ENCODE assay signal across 1 cellular context in the genomic region with DNA sequence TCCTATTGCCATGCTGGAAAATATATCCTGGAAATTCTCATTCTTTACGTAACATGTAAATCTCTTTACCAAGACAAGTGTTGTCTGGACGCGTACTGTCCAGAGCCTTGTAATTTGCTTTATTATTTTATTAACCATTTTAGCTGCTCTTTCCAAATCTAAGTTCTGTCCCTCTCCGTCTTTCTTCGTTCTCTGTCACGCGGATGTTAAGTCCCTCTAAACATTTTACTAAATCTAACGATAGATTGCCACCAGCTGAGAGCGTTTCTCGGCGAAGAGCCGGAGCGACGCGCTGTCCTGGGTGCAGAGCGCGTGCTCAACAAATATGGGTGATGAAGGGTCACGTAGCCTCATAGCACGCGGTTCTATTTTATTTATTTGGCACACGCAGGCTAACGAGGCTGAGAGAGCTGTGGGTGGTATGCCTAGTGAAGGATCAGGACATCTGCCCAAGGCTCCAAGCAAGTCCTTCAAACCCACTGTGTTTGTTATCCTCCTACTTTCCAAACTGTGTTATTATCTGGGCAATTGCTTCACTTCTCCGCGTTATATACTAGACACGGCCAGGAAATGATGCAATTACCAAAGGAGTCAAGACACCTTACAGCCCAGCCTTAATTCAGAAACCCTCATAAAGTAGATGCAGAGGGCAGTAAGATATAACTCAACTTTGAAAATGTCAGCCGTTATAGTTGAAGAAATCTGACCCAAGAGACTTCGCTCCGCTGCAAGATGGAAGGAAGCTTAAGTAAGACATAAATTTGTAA.
TF ChIP-seq lines count a peak whose summit lies in the region.

No MANE protein-coding gene starts in this region.

TF ChIP-seq in GM12878, 131 proteins besides CTCF, POLR2A, EP300 and RAD21 (continued from another document and continues in another):
- TF ChIP-seq, protein P1, sequence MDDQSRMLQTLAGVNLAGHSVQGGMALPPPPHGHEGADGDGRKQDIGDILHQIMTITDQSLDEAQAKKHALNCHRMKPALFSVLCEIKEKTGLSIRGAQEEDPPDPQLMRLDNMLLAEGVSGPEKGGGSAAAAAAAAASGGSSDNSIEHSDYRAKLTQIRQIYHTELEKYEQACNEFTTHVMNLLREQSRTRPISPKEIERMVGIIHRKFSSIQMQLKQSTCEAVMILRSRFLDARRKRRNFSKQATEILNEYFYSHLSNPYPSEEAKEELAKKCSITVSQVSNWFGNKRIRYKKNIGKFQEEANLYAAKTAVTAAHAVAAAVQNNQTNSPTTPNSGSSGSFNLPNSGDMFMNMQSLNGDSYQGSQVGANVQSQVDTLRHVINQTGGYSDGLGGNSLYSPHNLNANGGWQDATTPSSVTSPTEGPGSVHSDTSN (IDR thresholded peaks at IDR 0.05; ENCODE audit: insufficient replicate concordance, low read depth, low read length), result peak; percentile 1
- TF ChIP-seq ZNF622 (IDR thresholded peaks at IDR 0.05), result no peak
- no peak for TF ChIP-seq TARDBP (IDR thresholded peaks at IDR 0.05; ENCODE audit: borderline replicate concordance)
- TF ChIP-seq MEF2A (IDR thresholded peaks at IDR 0.05; ENCODE audit: insufficient read depth, low read depth, low read length), result no peak
- peak; percentile 59; the same call in 1 of the 2 replicates for TF ChIP-seq GABPA (IDR thresholded peaks at IDR 0.05; ENCODE audit: low read depth)
- no peak for TF ChIP-seq CHD2 (IDR thresholded peaks at IDR 0.05; ENCODE audit: borderline replicate concordance, low read depth, low read length)
- no peak for TF ChIP-seq MTA2 (IDR thresholded peaks at IDR 0.05; ENCODE audit: low read depth)
- no peak for TF ChIP-seq RELA (IDR thresholded peaks at IDR 0.05; ENCODE audit: borderline replicate concordance, partially characterized antibody)
- no peak for TF ChIP-seq ZNF24 (IDR thresholded peaks at IDR 0.05)
- TF ChIP-seq, protein P2, sequence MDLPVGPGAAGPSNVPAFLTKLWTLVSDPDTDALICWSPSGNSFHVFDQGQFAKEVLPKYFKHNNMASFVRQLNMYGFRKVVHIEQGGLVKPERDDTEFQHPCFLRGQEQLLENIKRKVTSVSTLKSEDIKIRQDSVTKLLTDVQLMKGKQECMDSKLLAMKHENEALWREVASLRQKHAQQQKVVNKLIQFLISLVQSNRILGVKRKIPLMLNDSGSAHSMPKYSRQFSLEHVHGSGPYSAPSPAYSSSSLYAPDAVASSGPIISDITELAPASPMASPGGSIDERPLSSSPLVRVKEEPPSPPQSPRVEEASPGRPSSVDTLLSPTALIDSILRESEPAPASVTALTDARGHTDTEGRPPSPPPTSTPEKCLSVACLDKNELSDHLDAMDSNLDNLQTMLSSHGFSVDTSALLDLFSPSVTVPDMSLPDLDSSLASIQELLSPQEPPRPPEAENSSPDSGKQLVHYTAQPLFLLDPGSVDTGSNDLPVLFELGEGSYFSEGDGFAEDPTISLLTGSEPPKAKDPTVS (IDR thresholded peaks at IDR 0.05; ENCODE audit: low read depth, low read length), result no peak
- TF ChIP-seq FOXM1 (IDR thresholded peaks at IDR 0.05; ENCODE audit: low read depth, low read length), result peak; percentile 57; the same call in 1 of the 2 replicates
- no peak for TF ChIP-seq TCF12 (IDR thresholded peaks at IDR 0.05; ENCODE audit: low read depth, low read length)
- 0 out of 2 replicates have a peak, but pooled peaks have one; percentile 40 for TF ChIP-seq MTA3 (IDR thresholded peaks at IDR 0.05; ENCODE audit: borderline replicate concordance, low read length)
- TF ChIP-seq, protein P3, sequence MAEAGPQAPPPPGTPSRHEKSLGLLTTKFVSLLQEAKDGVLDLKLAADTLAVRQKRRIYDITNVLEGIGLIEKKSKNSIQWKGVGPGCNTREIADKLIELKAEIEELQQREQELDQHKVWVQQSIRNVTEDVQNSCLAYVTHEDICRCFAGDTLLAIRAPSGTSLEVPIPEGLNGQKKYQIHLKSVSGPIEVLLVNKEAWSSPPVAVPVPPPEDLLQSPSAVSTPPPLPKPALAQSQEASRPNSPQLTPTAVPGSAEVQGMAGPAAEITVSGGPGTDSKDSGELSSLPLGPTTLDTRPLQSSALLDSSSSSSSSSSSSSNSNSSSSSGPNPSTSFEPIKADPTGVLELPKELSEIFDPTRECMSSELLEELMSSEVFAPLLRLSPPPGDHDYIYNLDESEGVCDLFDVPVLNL (IDR thresholded peaks at IDR 0.05; ENCODE audit: low read depth, low read length), result no peak
- no peak for TF ChIP-seq SREBF2 (IDR thresholded peaks at IDR 0.05; ENCODE audit: low read length)
- no peak for TF ChIP-seq MEF2B (IDR thresholded peaks at IDR 0.05; ENCODE audit: partially characterized antibody, poor library complexity, severe bottlenecking)
- no peak for TF ChIP-seq NR2C1 (IDR thresholded peaks at IDR 0.05)
- TF ChIP-seq RBBP5 (conservative IDR thresholded peaks at IDR 0.05), result peak; percentile 94; the same call in 1 of the 2 replicates
- TF ChIP-seq, protein P4, sequence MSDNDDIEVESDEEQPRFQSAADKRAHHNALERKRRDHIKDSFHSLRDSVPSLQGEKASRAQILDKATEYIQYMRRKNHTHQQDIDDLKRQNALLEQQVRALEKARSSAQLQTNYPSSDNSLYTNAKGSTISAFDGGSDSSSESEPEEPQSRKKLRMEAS (IDR thresholded peaks at IDR 0.05; ENCODE audit: low read depth, low read length), result peak; percentile 77
- TF ChIP-seq JUNB (IDR thresholded peaks at IDR 0.05), result no peak; the same call in 1 of the 2 replicates
- TF ChIP-seq MYC (IDR thresholded peaks at IDR 0.05; ENCODE audit: insufficient read depth, insufficient read length, insufficient replicate concordance, low read length, severe bottlenecking), result peak; percentile 91
- TF ChIP-seq, protein P5, sequence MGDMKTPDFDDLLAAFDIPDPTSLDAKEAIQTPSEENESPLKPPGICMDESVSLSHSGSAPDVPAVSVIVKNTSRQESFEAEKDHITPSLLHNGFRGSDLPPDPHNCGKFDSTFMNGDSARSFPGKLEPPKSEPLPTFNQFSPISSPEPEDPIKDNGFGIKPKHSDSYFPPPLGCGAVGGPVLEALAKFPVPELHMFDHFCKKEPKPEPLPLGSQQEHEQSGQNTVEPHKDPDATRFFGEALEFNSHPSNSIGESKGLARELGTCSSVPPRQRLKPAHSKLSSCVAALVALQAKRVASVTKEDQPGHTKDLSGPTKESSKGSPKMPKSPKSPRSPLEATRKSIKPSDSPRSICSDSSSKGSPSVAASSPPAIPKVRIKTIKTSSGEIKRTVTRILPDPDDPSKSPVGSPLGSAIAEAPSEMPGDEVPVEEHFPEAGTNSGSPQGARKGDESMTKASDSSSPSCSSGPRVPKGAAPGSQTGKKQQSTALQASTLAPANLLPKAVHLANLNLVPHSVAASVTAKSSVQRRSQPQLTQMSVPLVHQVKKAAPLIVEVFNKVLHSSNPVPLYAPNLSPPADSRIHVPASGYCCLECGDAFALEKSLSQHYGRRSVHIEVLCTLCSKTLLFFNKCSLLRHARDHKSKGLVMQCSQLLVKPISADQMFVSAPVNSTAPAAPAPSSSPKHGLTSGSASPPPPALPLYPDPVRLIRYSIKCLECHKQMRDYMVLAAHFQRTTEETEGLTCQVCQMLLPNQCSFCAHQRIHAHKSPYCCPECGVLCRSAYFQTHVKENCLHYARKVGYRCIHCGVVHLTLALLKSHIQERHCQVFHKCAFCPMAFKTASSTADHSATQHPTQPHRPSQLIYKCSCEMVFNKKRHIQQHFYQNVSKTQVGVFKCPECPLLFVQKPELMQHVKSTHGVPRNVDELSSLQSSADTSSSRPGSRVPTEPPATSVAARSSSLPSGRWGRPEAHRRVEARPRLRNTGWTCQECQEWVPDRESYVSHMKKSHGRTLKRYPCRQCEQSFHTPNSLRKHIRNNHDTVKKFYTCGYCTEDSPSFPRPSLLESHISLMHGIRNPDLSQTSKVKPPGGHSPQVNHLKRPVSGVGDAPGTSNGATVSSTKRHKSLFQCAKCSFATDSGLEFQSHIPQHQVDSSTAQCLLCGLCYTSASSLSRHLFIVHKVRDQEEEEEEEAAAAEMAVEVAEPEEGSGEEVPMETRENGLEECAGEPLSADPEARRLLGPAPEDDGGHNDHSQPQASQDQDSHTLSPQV (IDR thresholded peaks at IDR 0.05), result no peak
- TF ChIP-seq YY1 (IDR thresholded peaks at IDR 0.05; ENCODE audit: low read depth, low read length), result peak; percentile 47; the same call in 1 of the 2 replicates
- peak; percentile 22; the same call in 1 of the 2 replicates for TF ChIP-seq NRF1 (conservative IDR thresholded peaks at IDR 0.05; ENCODE audit: low read depth, low read length)
- TF ChIP-seq ZNF217 (IDR thresholded peaks at IDR 0.05), result no peak
- TF ChIP-seq, protein P6, sequence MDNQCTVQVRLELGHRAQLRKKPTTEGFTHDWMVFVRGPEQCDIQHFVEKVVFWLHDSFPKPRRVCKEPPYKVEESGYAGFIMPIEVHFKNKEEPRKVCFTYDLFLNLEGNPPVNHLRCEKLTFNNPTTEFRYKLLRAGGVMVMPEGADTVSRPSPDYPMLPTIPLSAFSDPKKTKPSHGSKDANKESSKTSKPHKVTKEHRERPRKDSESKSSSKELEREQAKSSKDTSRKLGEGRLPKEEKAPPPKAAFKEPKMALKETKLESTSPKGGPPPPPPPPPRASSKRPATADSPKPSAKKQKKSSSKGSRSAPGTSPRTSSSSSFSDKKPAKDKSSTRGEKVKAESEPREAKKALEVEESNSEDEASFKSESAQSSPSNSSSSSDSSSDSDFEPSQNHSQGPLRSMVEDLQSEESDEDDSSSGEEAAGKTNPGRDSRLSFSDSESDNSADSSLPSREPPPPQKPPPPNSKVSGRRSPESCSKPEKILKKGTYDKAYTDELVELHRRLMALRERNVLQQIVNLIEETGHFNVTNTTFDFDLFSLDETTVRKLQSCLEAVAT (IDR thresholded peaks at IDR 0.05), result no peak
- TF ChIP-seq NFXL1 (IDR thresholded peaks at IDR 0.05; ENCODE audit: borderline replicate concordance), result no peak
- TF ChIP-seq TCF7 (IDR thresholded peaks at IDR 0.05; ENCODE audit: borderline replicate concordance), result peak; percentile 34; the same call in 1 of the 2 replicates
- no peak for TF ChIP-seq ZZZ3 (IDR thresholded peaks at IDR 0.05; ENCODE audit: control insufficient read depth, insufficient read length, low read depth)
- no peak for TF ChIP-seq CBX3 (IDR thresholded peaks at IDR 0.05; ENCODE audit: borderline replicate concordance, low read depth)
- no peak for TF ChIP-seq TBL1XR1 (IDR thresholded peaks at IDR 0.05; ENCODE audit: low read depth, low read length)
- TF ChIP-seq, protein P7, sequence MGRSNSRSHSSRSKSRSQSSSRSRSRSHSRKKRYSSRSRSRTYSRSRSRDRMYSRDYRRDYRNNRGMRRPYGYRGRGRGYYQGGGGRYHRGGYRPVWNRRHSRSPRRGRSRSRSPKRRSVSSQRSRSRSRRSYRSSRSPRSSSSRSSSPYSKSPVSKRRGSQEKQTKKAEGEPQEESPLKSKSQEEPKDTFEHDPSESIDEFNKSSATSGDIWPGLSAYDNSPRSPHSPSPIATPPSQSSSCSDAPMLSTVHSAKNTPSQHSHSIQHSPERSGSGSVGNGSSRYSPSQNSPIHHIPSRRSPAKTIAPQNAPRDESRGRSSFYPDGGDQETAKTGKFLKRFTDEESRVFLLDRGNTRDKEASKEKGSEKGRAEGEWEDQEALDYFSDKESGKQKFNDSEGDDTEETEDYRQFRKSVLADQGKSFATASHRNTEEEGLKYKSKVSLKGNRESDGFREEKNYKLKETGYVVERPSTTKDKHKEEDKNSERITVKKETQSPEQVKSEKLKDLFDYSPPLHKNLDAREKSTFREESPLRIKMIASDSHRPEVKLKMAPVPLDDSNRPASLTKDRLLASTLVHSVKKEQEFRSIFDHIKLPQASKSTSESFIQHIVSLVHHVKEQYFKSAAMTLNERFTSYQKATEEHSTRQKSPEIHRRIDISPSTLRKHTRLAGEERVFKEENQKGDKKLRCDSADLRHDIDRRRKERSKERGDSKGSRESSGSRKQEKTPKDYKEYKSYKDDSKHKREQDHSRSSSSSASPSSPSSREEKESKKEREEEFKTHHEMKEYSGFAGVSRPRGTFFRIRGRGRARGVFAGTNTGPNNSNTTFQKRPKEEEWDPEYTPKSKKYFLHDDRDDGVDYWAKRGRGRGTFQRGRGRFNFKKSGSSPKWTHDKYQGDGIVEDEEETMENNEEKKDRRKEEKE (IDR thresholded peaks at IDR 0.05), result no peak
- 0 out of 2 replicates have a peak, but pooled peaks have one; percentile 8 for TF ChIP-seq RAD51 (IDR thresholded peaks at IDR 0.05)
- TF ChIP-seq, protein P8, sequence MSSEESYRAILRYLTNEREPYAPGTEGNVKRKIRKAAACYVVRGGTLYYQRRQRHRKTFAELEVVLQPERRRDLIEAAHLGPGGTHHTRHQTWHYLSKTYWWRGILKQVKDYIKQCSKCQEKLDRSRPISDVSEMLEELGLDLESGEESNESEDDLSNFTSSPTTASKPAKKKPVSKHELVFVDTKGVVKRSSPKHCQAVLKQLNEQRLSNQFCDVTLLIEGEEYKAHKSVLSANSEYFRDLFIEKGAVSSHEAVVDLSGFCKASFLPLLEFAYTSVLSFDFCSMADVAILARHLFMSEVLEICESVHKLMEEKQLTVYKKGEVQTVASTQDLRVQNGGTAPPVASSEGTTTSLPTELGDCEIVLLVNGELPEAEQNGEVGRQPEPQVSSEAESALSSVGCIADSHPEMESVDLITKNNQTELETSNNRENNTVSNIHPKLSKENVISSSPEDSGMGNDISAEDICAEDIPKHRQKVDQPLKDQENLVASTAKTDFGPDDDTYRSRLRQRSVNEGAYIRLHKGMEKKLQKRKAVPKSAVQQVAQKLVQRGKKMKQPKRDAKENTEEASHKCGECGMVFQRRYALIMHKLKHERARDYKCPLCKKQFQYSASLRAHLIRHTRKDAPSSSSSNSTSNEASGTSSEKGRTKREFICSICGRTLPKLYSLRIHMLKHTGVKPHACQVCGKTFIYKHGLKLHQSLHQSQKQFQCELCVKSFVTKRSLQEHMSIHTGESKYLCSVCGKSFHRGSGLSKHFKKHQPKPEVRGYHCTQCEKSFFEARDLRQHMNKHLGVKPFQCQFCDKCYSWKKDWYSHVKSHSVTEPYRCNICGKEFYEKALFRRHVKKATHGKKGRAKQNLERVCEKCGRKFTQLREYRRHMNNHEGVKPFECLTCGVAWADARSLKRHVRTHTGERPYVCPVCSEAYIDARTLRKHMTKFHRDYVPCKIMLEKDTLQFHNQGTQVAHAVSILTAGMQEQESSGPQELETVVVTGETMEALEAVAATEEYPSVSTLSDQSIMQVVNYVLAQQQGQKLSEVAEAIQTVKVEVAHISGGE (CRISPR knock-in tag; IDR thresholded peaks at IDR 0.05), result no peak
- no peak for TF ChIP-seq CHD1 (IDR thresholded peaks at IDR 0.05; ENCODE audit: low read depth, low read length)
- TF ChIP-seq PML (IDR thresholded peaks at IDR 0.05; ENCODE audit: low read length), result peak; percentile 93
